Comparison of ENCODE assay signal across 26 cellular contexts in the genomic region with DNA sequence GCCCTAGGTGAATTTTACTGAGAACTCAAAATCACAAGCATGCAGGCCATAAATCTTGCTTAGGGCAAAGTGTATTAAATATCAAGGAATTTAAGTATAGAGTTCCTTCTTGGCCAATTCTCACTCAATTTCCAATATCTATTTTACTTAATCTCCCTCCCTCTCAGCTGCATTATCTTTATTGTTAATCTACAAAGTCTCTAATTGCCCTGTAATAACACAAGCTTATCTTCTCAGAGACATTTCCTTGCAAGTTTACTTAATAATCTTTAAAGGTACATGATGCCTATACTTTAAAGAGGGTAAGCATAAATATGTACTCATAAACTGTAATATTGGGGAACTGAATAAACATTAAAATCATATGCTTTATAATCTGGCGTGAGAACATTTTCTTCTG. TPM values are rescaled to one million over a fixed set of nuclear protein-coding genes. Genes with fewer than 3 reads are reported as not detected.
"Had no signal": no experiment of that assay in that cellular context is flagged by ENCODE, and none has a peak within 500 bp of the region (broad histone marks: within the 10 kb centered on the region; RNA-seq: fewer than 3 reads in every experiment).

No MANE protein-coding gene starts in this region.

- H3K9ac ChIP-seq: KMS-11 had no signal

- ATAC-seq: K562 had no signal

- H3K36me3 ChIP-seq: SJSA1 had no signal

- H3K4me3 ChIP-seq: K562, SJSA1, SK-N-MC had no signal

- H3K9me3 ChIP-seq: SJSA1 had no signal

- H3K27ac Mint-ChIP-seq: IgD-negative memory B cell had no signal

- H3K4me3 Mint-ChIP-seq: IgD-negative memory B cell had no signal

- FAIRE-seq: HTR-8/SVneo, K562, RCC 7860 had no signal

- H3K4me1 ChIP-seq: SJSA1 had no signal

- H3K27ac ChIP-seq: HL-60, KMS-11, SJSA1, SK-N-MC had no signal

- H3K4me2 ChIP-seq: KMS-11 had no signal

- DNase-seq: Kasumi-1, MV-4-11, NCI-H1048, NCI-H1105, NCI-H1417, NCI-H1436 treated with DMSO at 0.1 percent for 48 hours, NCI-H1694, NCI-H187 treated with DMSO at 0.1 percent for 48 hours, NCI-H2029 treated with DMSO at 0.1 percent for 48 hours, NCI-H2171 treated with DMSO at 0.1 percent for 48 hours, NCI-H345, NCI-H446 treated with DMSO at 0.1 percent for 48 hours, NCI-H510A treated with DMSO at 0.1 percent for 48 hours, NCI-H526, Right ventricle myocardium superior, RPMI8226, SIG-M5 had no signal

- H3K27me3 ChIP-seq: SJSA1 had no signal

RNA-seq across cellular contexts. Expression of gene MAOB, which starts 26.9 kb away (rescaled TPM):
- total RNA-seq: MCF 10A, SJSA1 had no signal
- polyA plus RNA-seq: IgD-negative memory B cell had no signal
